In genomic region chr2:215136669-215137328, GRCh38 we compare ENCODE assay signal across 9 cellular contexts.
DNase-seq lines count a peak whose midpoint lies in the region; ATAC-seq and TF ChIP-seq lines count a peak whose summit lies in the region.
"Had no signal": no experiment of that assay in that cellular context is flagged by ENCODE, and none has a peak within 500 bp of the region (broad histone marks: within the 10 kb centered on the region; RNA-seq: fewer than 3 reads in every experiment).

No MANE protein-coding gene starts in this region.

- H3K27ac Mint-ChIP-seq in activated naive CD4-positive, alpha-beta T cell treated with anti-CD3 and anti-CD28 coated beads, Interleukin-2, amount 10 ng/mL, durations not matched to agents 7 days and 5 days: no peak overlapping the region

- CTCF ChIA-PET in activated naive CD4-positive, alpha-beta T cell treated with anti-CD3 and anti-CD28 coated beads, Interleukin-2, amount 10 ng/mL, durations not matched to agents 7 days and 5 days (lab: Charles Lee): no interaction called here

- H3K4me3 ChIP-seq in epithelial cell of esophagus (ENCODE audit: low read length): peak overlapping the region; percentile 62
- H3K4me3 ChIP-seq: MG63 had no signal

- ATAC-seq in GM21360 (IDR thresholded peaks at IDR 0.05; ENCODE audit: unreplicated experiment) (peak; percentile 45), HG03460 (IDR thresholded peaks at IDR 0.05; ENCODE audit: unreplicated experiment) (peak; percentile 53), HG03521 (IDR thresholded peaks at IDR 0.05; ENCODE audit: unreplicated experiment) (no peak)

- H3K27me3 Mint-ChIP-seq in activated naive CD4-positive, alpha-beta T cell treated with anti-CD3 and anti-CD28 coated beads, Interleukin-2, amount 10 ng/mL, durations not matched to agents 7 days and 5 days: no peaks in the 10 kb centered on the region

- no peaks in the 10 kb centered on the region for H3K9me3 Mint-ChIP-seq in activated naive CD4-positive, alpha-beta T cell treated with anti-CD3 and anti-CD28 coated beads, Interleukin-2, amount 10 ng/mL, durations not matched to agents 7 days and 5 days

- H3K4me3 Mint-ChIP-seq in activated naive CD4-positive, alpha-beta T cell treated with anti-CD3 and anti-CD28 coated beads, Interleukin-2, amount 10 ng/mL, durations not matched to agents 7 days and 5 days: no peak overlapping the region

- DNase-seq in DMS 273 (lab: John Stamatoyannopoulos, UW; ENCODE audit: unreplicated experiment) (peak; percentile 67), epithelial cell of esophagus (ENCODE audit: low read depth) (peak; percentile 94), dedifferentiated amniotic fluid mesenchymal stem cell (ENCODE audit: extremely low spot score) (no peak), COLO668 (lab: John Stamatoyannopoulos, UW; ENCODE audit: unreplicated experiment) (no peak)
- no peak for DNase-seq in activated naive CD4-positive, alpha-beta T cell treated with anti-CD3 and anti-CD28 coated beads, Interleukin-2, amount 10 ng/mL, durations not matched to agents 7 days and 5 days
- DNase-seq: MG63 had no signal

- TF ChIP-seq CTCF in epithelial cell of esophagus (IDR thresholded peaks at IDR 0.05; ENCODE audit: insufficient read depth, low read depth, low read length, missing control alignments): no peak

- H3K4me1 Mint-ChIP-seq in activated naive CD4-positive, alpha-beta T cell treated with anti-CD3 and anti-CD28 coated beads, Interleukin-2, amount 10 ng/mL, durations not matched to agents 7 days and 5 days: no peaks in the 10 kb centered on the region

- H3K36me3 Mint-ChIP-seq in activated naive CD4-positive, alpha-beta T cell treated with anti-CD3 and anti-CD28 coated beads, Interleukin-2, amount 10 ng/mL, durations not matched to agents 7 days and 5 days: no peaks in the 10 kb centered on the region

Comparison
In these comparisons a context has a peak if more than half of its experiments do, and no peak if none do; other contexts are left out.
1. DNase-seq: peak in DMS 273 (single experiment) and epithelial cell of esophagus (single experiment); none in dedifferentiated amniotic fluid mesenchymal stem cell (single experiment), COLO668 (single experiment) and activated naive CD4-positive, alpha-beta T cell treated with anti-CD3 and anti-CD28 coated beads, Interleukin-2, amount 10 ng/mL, durations not matched to agents 7 days and 5 days (single experiment).